Comparison of ENCODE assay signal across 11 cellular contexts in the genomic region with DNA sequence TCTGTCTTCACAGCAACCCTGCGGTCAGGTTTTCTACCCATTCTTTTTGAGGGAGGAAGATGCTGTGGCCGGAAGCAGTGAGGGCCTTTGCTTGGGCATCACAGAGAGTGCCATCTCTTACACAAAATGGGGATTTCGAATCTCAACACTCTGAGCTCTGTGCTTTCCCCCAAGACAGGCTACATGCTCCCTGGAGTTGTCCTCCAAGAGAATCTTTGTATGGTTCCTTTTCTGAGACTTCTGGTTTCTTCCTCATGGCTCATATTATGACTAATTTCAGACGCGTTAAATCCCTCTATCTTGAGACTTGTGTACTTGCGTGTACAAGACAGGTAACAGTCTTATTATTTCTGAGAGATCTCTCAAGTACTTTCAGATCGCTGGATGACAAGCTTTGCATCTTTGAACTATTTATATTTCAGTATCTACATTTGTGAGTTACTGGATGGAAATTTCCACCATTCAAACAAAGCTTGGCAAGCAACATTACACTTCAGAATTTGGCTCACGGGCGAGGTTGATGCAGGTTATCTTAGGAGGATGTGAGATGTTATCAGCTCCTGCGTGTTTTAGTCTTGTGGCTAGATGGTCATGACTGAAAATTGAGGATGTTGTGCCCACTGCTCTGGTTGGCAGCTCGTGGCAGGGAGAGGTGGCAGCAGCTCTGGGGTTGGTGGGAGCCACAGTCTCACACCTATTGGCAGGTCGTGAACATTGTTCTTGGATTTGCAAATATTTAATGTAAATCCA. TPM values are rescaled to one million over a fixed set of nuclear protein-coding genes. Genes with fewer than 3 reads are reported as not detected.
A peak's percentile ranks its signal among the peaks of the same experiment; 100 is the strongest.
DNase-seq lines count a peak whose midpoint lies in the region; ATAC-seq, FAIRE-seq and TF ChIP-seq lines count a peak whose summit lies in the region.
"Had no signal": no experiment of that assay in that cellular context is flagged by ENCODE, and none has a peak within 500 bp of the region (broad histone marks: within the 10 kb centered on the region; RNA-seq: fewer than 3 reads in every experiment).

No MANE protein-coding gene starts in this region.

- BruUV-seq in HepG2 (replicated peaks; lab: Mats Ljungman, UMichigan), result no TSS peak

- TF ChIP-seq POLR2A in HepG2 (IDR thresholded peaks at IDR 0.05; ENCODE audit: insufficient read depth in 1 of 2, low read depth in 2 of 2, low read length in 2 of 2), result no peak

- intact Hi-C loops in HepG2 (cut with micrococcal nuclease; ENCODE audit: unreplicated experiment), result no loop called here

- H4K20me1 ChIP-seq in BLaER1, result peaks cover 78% of the 10 kb centered on the region
- no peaks in the 10 kb centered on the region for H4K20me1 ChIP-seq in HepG2 (ENCODE audit: insufficient read depth, low read length)

- H3K79me2 ChIP-seq in HepG2 (ENCODE audit: insufficient read depth, low read length), result no peaks in the 10 kb centered on the region

- H3K4me3 ChIP-seq in BLaER1 (no peak overlapping the region), HepG2 (replicated peaks in 1 of 3; ENCODE audit: insufficient read depth in 1 of 3, low read depth in 2 of 3, low read length in 3 of 3) (no peak overlapping the region)
- H3K4me3 ChIP-seq: heart left ventricle had no signal

- peak overlapping the region; percentile 79 to 84 for H3K4me3 Mint-ChIP-seq in effector memory CD8-positive, alpha-beta T cell

- H3K9me3 ChIP-seq in BLaER1, result no peaks in the 10 kb centered on the region
- H3K9me3 ChIP-seq in KOPT-K1 (ENCODE audit: insufficient read depth, low read length, poor library complexity, severe bottlenecking), result no peaks in the 10 kb centered on the region
- no peaks in the 10 kb centered on the region for H3K9me3 ChIP-seq in HepG2 (ENCODE audit: low read length)
- H3K9me3 ChIP-seq: BE2C, heart left ventricle had no signal

- no peaks in the 10 kb centered on the region for H3K27me3 Mint-ChIP-seq in effector memory CD8-positive, alpha-beta T cell

- H3K27ac ChIP-seq in BLaER1, result no peak overlapping the region
- H3K27ac ChIP-seq in KOPT-K1 (ENCODE audit: low read depth, low read length, poor library complexity, severe bottlenecking), result peak overlapping the region; percentile 99
- H3K27ac ChIP-seq in substantia nigra (ENCODE audit: low read depth, low read length, poor library complexity, severe bottlenecking), result no peak overlapping the region
- no peak overlapping the region for H3K27ac ChIP-seq in HepG2 (ENCODE audit: extremely low read length, insufficient read depth, low read length)

- ATAC-seq in effector memory CD8-positive, alpha-beta T cell (replicated peaks), result peak; percentile 62
- ATAC-seq in GM18909 (IDR thresholded peaks at IDR 0.05; ENCODE audit: poor library complexity, unreplicated experiment) (no peak), HepG2 (no peak)
- ATAC-seq: heart left ventricle had no signal

- TF ChIP-seq EP300 in HepG2 (IDR thresholded peaks at IDR 0.05; ENCODE audit: low read depth in 2 of 2, low read length in 2 of 2) (no peak), HepG2 (CRISPR knock-in tag; IDR thresholded peaks at IDR 0.05; ENCODE audit: borderline replicate concordance) (no peak)

- H3K9ac ChIP-seq in BLaER1, result no peak overlapping the region
- H3K9ac ChIP-seq in HepG2 (ENCODE audit: insufficient read depth, low read depth, low read length), result no peak overlapping the region

- peaks cover 51 to 62% of the 10 kb centered on the region in 2 donors for H3K4me1 Mint-ChIP-seq in effector memory CD8-positive, alpha-beta T cell (ENCODE audit: low read depth in 2 of 2)

- H3K4me1 ChIP-seq in BLaER1 (peaks cover 100% of the 10 kb centered on the region), HepG2 (ENCODE audit: insufficient read depth, low read length) (peaks cover 30% of the 10 kb centered on the region)

- peak overlapping the region; percentile 92 to 95 for H3K27ac Mint-ChIP-seq in effector memory CD8-positive, alpha-beta T cell

- no peak overlapping the region for H2AFZ ChIP-seq in HepG2 (ENCODE audit: low read length)

- H3K36me3 ChIP-seq in BLaER1, result no peaks in the 10 kb centered on the region; the same call in 1 of the 2 replicates
- no peaks in the 10 kb centered on the region for H3K36me3 ChIP-seq in KOPT-K1 (ENCODE audit: insufficient read depth, low read length)
- H3K36me3 ChIP-seq in HepG2 (replicated peaks in 1 of 2; ENCODE audit: control insufficient read depth in 1 of 2, insufficient read depth in 2 of 2, low read length in 2 of 2), result no peaks in the 10 kb centered on the region
- H3K36me3 ChIP-seq: BE2C, heart left ventricle had no signal

- DNase-seq in activated CD8-positive, alpha-beta memory T cell treated with anti-CD3 and anti-CD28 coated beads, Interleukin-2, amount 50 U/mL, for 4 hours, result peak; percentile 23
- peak; percentile 66 to 69 (median 69) for DNase-seq in effector memory CD8-positive, alpha-beta T cell
- no peak for DNase-seq in NCI-H1105 (lab: John Stamatoyannopoulos, UW)
- DNase-seq in substantia nigra (lab: John Stamatoyannopoulos, UW), result no peak
- no peak for DNase-seq in HepG2 (ENCODE audit: low spot score)
- DNase-seq: BE2C, NCI-H1930 had no signal

- POLR2A ChIA-PET in HepG2 (lab: Yijun Ruan, JAX), result no interaction called here

- H3K36me3 Mint-ChIP-seq in effector memory CD8-positive, alpha-beta T cell (ENCODE audit: insufficient read depth), result peaks cover 60% of the 10 kb centered on the region

- peak overlapping the region; percentile 97 for H3K4me2 ChIP-seq in BLaER1
- no peak overlapping the region for H3K4me2 ChIP-seq in HepG2 (ENCODE audit: low read depth, low read length)

- no peak for TF ChIP-seq CTCF in HepG2 (CRISPR knock-in tag; IDR thresholded peaks at IDR 0.05)

- WGBS in HepG2 (ENCODE audit: low lambda C conversion rate), result 34% methylated on average over 12 of the region's 12 CpGs

- CTCF ChIA-PET in HepG2 (lab: Yijun Ruan, JAX; ENCODE audit: low intra/inter-chr PET ratio, low total read pairs), result no interaction called here

- TF ChIP-seq RAD21 in HepG2 (CRISPR knock-in tag; IDR thresholded peaks at IDR 0.05), result no peak

- no peaks in the 10 kb centered on the region for H3K9me3 Mint-ChIP-seq in effector memory CD8-positive, alpha-beta T cell

- FAIRE-seq in HepG2 (lab: Jason Lieb, UNC), result no peak

- H3K27me3 ChIP-seq in BLaER1, result peaks cover 5% of the 10 kb centered on the region; the same call in 1 of the 2 replicates
- peaks cover 0 to 53% of the 10 kb centered on the region in 2 experiments; a peak in 3 of 5 replicates for H3K27me3 ChIP-seq in HepG2 (ENCODE audit: control insufficient read depth in 1 of 2, insufficient read depth in 2 of 2, low read length in 2 of 2)
- H3K27me3 ChIP-seq: BE2C, heart left ventricle had no signal

- in situ Hi-C loops in HepG2 (cut with HindIII; ENCODE audit: extremely low pct_ligation_motif_present, low pct_unique_long_range_greater_than_20kb), result no loop called here

TF ChIP-seq in HepG2, 621 proteins besides CTCF, POLR2A, EP300 and RAD21:
- TF ChIP-seq U2AF1 (optimal IDR thresholded peaks at IDR 0.05; ENCODE audit: low read depth, low read length) (no peak), ZNF766 (CRISPR knock-in tag; IDR thresholded peaks at IDR 0.05; ENCODE audit: borderline replicate concordance) (no peak), PAX8 (CRISPR knock-in tag; IDR thresholded peaks at IDR 0.05; ENCODE audit: borderline replicate concordance) (no peak), SRY (CRISPR knock-in tag; IDR thresholded peaks at IDR 0.05) (no peak), SNRNP70 (IDR thresholded peaks at IDR 0.05; ENCODE audit: low read depth, low read length) (no peak)

RNA-seq across cellular contexts. Expression of a gene that starts 19.4 kb away (rescaled TPM):
- total RNA-seq in HepG2 (2016; rRNA removed; fragmentation: Illumina TruSeq; extraction: Trizol), result not detected in 2 replicates
- total RNA-seq in HepG2 (2016; cell fraction: cytosol; rRNA removed; fragmentation: Illumina TruSeq; extraction: Trizol; ENCODE audit: low read depth), result not detected in 2 replicates
- total RNA-seq in HepG2 (2016; cell fraction: insoluble cytoplasmic fraction; rRNA removed; fragmentation: Illumina TruSeq; extraction: Trizol), result not detected in 2 replicates
- not detected in 2 replicates for total RNA-seq in HepG2 (2016; cell fraction: membrane; rRNA removed; fragmentation: Illumina TruSeq; extraction: Trizol)
- total RNA-seq in HepG2 (2016; cell fraction: nucleus; rRNA removed; fragmentation: Illumina TruSeq; extraction: Trizol), result not detected in 2 replicates
- 0.04 and 0.10 TPM in 2 replicates for polyA plus RNA-seq in HepG2 (2011; rRNA removed)
- 0.08 TPM in 2 replicates for polyA plus RNA-seq in HepG2 (2011; cell fraction: cytosol; rRNA removed)
- polyA plus RNA-seq in HepG2 (2011; cell fraction: nucleus; rRNA removed), result 0.06 and 0.12 TPM in 2 replicates
- polyA plus RNA-seq in HepG2 (2012), result 0.09 TPM in 1 of 2 replicates, not detected in the other
- polyA plus RNA-seq in HepG2 (2016; cell fraction: cytosol; fragmentation: Illumina TruSeq; extraction: Trizol; ENCODE audit: low read depth), result not detected in 2 replicates
- polyA plus RNA-seq in HepG2 (2016; cell fraction: insoluble cytoplasmic fraction; fragmentation: Illumina TruSeq; extraction: Trizol; ENCODE audit: low read depth), result not detected in 2 replicates
- not detected in 2 replicates for polyA plus RNA-seq in HepG2 (2016; cell fraction: membrane; fragmentation: Illumina TruSeq; extraction: Trizol; ENCODE audit: low read depth)
- not detected in 2 replicates for polyA plus RNA-seq in HepG2 (2016; cell fraction: nucleus; fragmentation: Illumina TruSeq; extraction: Trizol; ENCODE audit: insufficient read depth, low read depth)
- polyA minus RNA-seq in HepG2 (2011; rRNA and poly(A)+ RNA removed; ENCODE audit: low replicate concordance), result 0.10 and 7.4 TPM in 2 replicates
- 0.97 TPM in 1 of 2 replicates, not detected in the other for polyA minus RNA-seq in HepG2 (2011; cell fraction: cytosol; rRNA and poly(A)+ RNA removed)
- polyA minus RNA-seq in HepG2 (2011; cell fraction: nucleus; rRNA and poly(A)+ RNA removed), result not detected in 2 replicates

Comparison
In these comparisons a context has a peak if more than half of its experiments do, and no peak if none do; other contexts are left out.
1. DNase-seq: peak in activated CD8-positive, alpha-beta memory T cell treated with anti-CD3 and anti-CD28 coated beads, Interleukin-2, amount 50 U/mL, for 4 hours (single experiment) and effector memory CD8-positive, alpha-beta T cell (3 of 3); none in NCI-H1105 (single experiment), substantia nigra (0 of 49) and HepG2 (single experiment).